1 cellular context compared by ENCODE assay signal in genomic region chr1:9101510-9102146, GRCh38.
A peak's percentile ranks its signal among the peaks of the same experiment; 100 is the strongest.
TF ChIP-seq lines count a peak whose summit lies in the region.

No MANE protein-coding gene starts in this region.

TF ChIP-seq in K562, 482 proteins besides CTCF, POLR2A, EP300 and RAD21:
- TF ChIP-seq DEAF1 (CRISPR knock-in tag; IDR thresholded peaks at IDR 0.05), result peak; percentile 56
- no peak for TF ChIP-seq ZFP36 (IDR thresholded peaks at IDR 0.05; ENCODE audit: low read depth, low read length, partially characterized antibody)
- peak in 1 of 3 experiments; percentile 23 for TF ChIP-seq YY1 (IDR thresholded peaks at IDR 0.05; ENCODE audit: borderline replicate concordance in 1 of 3, control insufficient read depth in 1 of 3, extremely low read depth in 1 of 3, insufficient read depth in 3 of 3, insufficient read length in 1 of 3, insufficient replicate concordance in 2 of 3, low read depth in 1 of 3, low read length in 2 of 3)
- TF ChIP-seq SMC3 (conservative IDR thresholded peaks at IDR 0.05; ENCODE audit: insufficient read depth, low read depth, low read length), result peak; percentile 65
